Comparison of ENCODE assay signal across 27 cellular contexts in the genomic region with DNA sequence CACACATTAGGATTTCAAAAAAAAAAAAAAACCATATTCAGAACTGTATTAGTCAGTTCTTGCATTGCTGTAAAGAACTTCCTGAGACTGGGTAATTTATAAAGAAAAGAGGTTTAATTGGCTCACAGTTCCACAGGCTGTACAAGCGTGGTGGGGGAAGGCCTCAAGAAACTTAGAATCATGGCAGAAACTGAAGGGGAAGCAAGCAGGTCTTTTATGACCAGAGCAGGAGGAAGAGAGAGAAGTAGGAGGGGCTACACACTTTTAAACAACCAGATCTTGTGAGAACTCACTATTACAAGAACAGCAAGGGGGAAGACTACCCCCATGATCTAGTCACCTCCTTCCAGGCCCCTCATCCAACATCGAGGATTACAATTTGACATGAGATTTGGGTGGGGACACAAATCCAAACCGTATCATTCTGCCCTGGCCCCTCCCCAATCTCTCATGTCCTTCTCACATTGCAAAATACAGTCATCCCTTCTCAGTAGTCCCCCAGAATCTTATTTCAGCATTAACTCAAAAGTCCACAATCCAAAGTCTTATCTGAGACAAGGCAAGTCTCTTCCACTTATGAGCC. TPM values are rescaled to one million over a fixed set of nuclear protein-coding genes. Genes with fewer than 3 reads are reported as not detected.
A peak's percentile ranks its signal among the peaks of the same experiment; 100 is the strongest.
DNase-seq lines count a peak whose midpoint lies in the region; ATAC-seq, FAIRE-seq and TF ChIP-seq lines count a peak whose summit lies in the region.
"Had no signal": no experiment of that assay in that cellular context is flagged by ENCODE, and none has a peak within 500 bp of the region (broad histone marks: within the 10 kb centered on the region; RNA-seq: fewer than 3 reads in every experiment).

No MANE protein-coding gene starts in this region.

- no peak for TF ChIP-seq EP300 in K562 (IDR thresholded peaks at IDR 0.05; ENCODE audit: low read length)

- H4K20me1 ChIP-seq in OCI-LY3 (ENCODE audit: insufficient read depth, low read length): peaks cover 12% of the 10 kb centered on the region; the same call in 1 of the 2 replicates
- no peaks in the 10 kb centered on the region for H4K20me1 ChIP-seq in K562 (replicated peaks; ENCODE audit: control insufficient read depth, insufficient read depth, low read length)

- no peak for TF ChIP-seq RAD21 in K562 (CRISPR knock-in tag; conservative IDR thresholded peaks at IDR 0.05 in 1 of 2, IDR thresholded peaks at IDR 0.05 in 1 of 2)

- H3K4me1 ChIP-seq in OCI-LY3 (ENCODE audit: low read length): peaks cover 34% of the 10 kb centered on the region
- peaks cover 4% of the 10 kb centered on the region in 2 experiments; a peak in 1 of 5 replicates for H3K4me1 ChIP-seq in K562 (replicated peaks in 1 of 2; ENCODE audit: control insufficient read depth in 2 of 2, insufficient read depth in 2 of 2, low read length in 2 of 2)

- POLR2A ChIA-PET in K562 (lab: Yijun Ruan, JAX): interaction anchor here (0.6 to 0.8 kb wide), 2 partner anchors 172 to 751 kb away, joined by 3 read pairs; no protein-coding TSS in a partner anchor

- no peak for TF ChIP-seq CTCF in OCI-LY3 (IDR thresholded peaks at IDR 0.05; ENCODE audit: low read depth, low read length)
- no peak for TF ChIP-seq CTCF in K562 (IDR thresholded peaks at IDR 0.05 in 2 of 3, conservative IDR thresholded peaks at IDR 0.05 in 1 of 3; ENCODE audit: insufficient read depth in 2 of 3, low read depth in 1 of 3, low read length in 3 of 3)

- no peak for FAIRE-seq in K562 (lab: Jason Lieb, UNC)
- FAIRE-seq: H54 had no signal

- ATAC-seq in K562: no peak; the same call in 2 of the 3 replicates
- no peak for ATAC-seq in HG02981 (IDR thresholded peaks at IDR 0.05; ENCODE audit: unreplicated experiment)
- ATAC-seq: left colon had no signal

- CTCF ChIA-PET in K562 (lab: Yijun Ruan, JAX; ENCODE audit: low intra/inter-chr PET ratio): no interaction called here

- H3K4me3 ChIP-seq in OCI-LY3 (ENCODE audit: low read length) (no peak overlapping the region), K562 (no peak overlapping the region)
- H3K4me3 ChIP-seq: smooth muscle cell, upper lobe of right lung had no signal

- H3K79me2 ChIP-seq in OCI-LY3 (ENCODE audit: low read length) (peaks cover 82% of the 10 kb centered on the region), K562 (ENCODE audit: control insufficient read depth, insufficient read depth, low read length) (peaks cover 63% of the 10 kb centered on the region)

- DNase-seq in GF-D8 (lab: John Stamatoyannopoulos, UW) (peak; percentile 74), Kasumi-1 (lab: John Stamatoyannopoulos, UW) (peak; percentile 21 to 47), K562 (ENCODE audit: extremely low read depth in 1 of 4, low spot score in 3 of 4) (no peak), NCI-H146 (lab: John Stamatoyannopoulos, UW) (no peak), T-helper 9 cell (no peak), NCI-H2196 (lab: John Stamatoyannopoulos, UW; ENCODE audit: unreplicated experiment) (no peak)
- DNase-seq: ACHN; activated CD4-positive, alpha-beta T cell treated with anti-CD3 and anti-CD28 coated beads, Interleukin-2, amount 50 U/mL, for 48 hours; activated CD4-positive, CD25-positive, alpha-beta regulatory T cell; activated gamma-delta T cell treated with Interleukin-2 at 50 U/mL for 16 hours; COR-L47; DMS79; effector memory CD4-positive, alpha-beta T cell; erythroblast; foreskin fibroblast; left colon; NCI-H1417; NCI-H2081 treated with DMSO at 0.1 percent for 48 hours; NCI-H446 treated with DMSO at 0.1 percent for 48 hours; occipital lobe; SK-N-SH; stimulated activated CD4-positive, alpha-beta T cell treated with anti-CD3 and anti-CD28 coated beads, Interleukin-2, amount 100 ng/mL, for 24 hours; upper lobe of right lung had no signal

- H3K9ac ChIP-seq in OCI-LY3 (ENCODE audit: low read length) (no peak overlapping the region), K562 (ENCODE audit: insufficient read depth in 1 of 2, low read depth in 2 of 2, low read length in 2 of 2) (no peak overlapping the region)
- H3K9ac ChIP-seq: SK-N-SH had no signal

- H2AFZ ChIP-seq in OCI-LY3 (ENCODE audit: low read depth, low read length) (no peak overlapping the region), K562 (ENCODE audit: low read depth, low read length) (no peak overlapping the region)

- intact Hi-C loops in K562 (cut with micrococcal nuclease): loop anchor here (2.0 kb wide), 1 partner anchor 70 kb away; no protein-coding TSS in a partner anchor

- in situ Hi-C loops in K562 (cut with MboI): no loop called here

- WGBS in K562 (ENCODE audit: insufficient coverage, low coverage, missing lambda C conversion rate): 67% methylated on average over 3 of the region's 3 CpGs

- TF ChIP-seq POLR2A in K562 (conservative IDR thresholded peaks at IDR 0.05): no peak

- H3K27me3 ChIP-seq in OCI-LY3 (ENCODE audit: low read depth, low read length): no peaks in the 10 kb centered on the region
- no peaks in the 10 kb centered on the region for H3K27me3 ChIP-seq in K562 (ENCODE audit: control insufficient read depth in 2 of 2, insufficient read depth in 2 of 2, low read length in 2 of 2)
- H3K27me3 ChIP-seq: upper lobe of right lung had no signal

- H3K27ac ChIP-seq in OCI-LY3 (ENCODE audit: low read length) (peak overlapping the region; percentile 23; the same call in 1 of the 2 replicates), K562 (ENCODE audit: extremely low read depth, low read depth, low read length) (no peak overlapping the region)
- H3K27ac ChIP-seq: upper lobe of right lung had no signal

- no peaks in the 10 kb centered on the region for H3K9me3 ChIP-seq in OCI-LY3 (ENCODE audit: insufficient read depth, low read length)
- H3K9me3 ChIP-seq in K562 (replicated peaks; ENCODE audit: control insufficient read depth, insufficient read depth, low read depth, low read length): no peaks in the 10 kb centered on the region
- H3K9me3 ChIP-seq: SK-N-SH, upper lobe of right lung had no signal

- no peaks in the 10 kb centered on the region for H3K36me3 ChIP-seq in OCI-LY3 (replicated peaks; ENCODE audit: low read depth, low read length)
- H3K36me3 ChIP-seq in K562 (ENCODE audit: control insufficient read depth, insufficient read depth, low read length): no peaks in the 10 kb centered on the region
- H3K36me3 ChIP-seq: upper lobe of right lung had no signal

- no peaks in the 10 kb centered on the region for H3K9me1 ChIP-seq in K562 (ENCODE audit: control insufficient read depth, insufficient read depth, low read length)

- H3K4me2 ChIP-seq in OCI-LY3 (ENCODE audit: low read length) (0 out of 2 replicates have a peak overlapping the region, but pooled peaks have one; percentile 12), K562 (ENCODE audit: insufficient read depth, low read length) (no peak overlapping the region)
- H3K4me2 ChIP-seq: SK-N-SH, smooth muscle cell had no signal

- no TSS peak for BruUV-seq in K562 (replicated peaks; lab: Mats Ljungman, UMichigan)

TF ChIP-seq in K562, 482 proteins besides CTCF, POLR2A, EP300 and RAD21:
- TF ChIP-seq FOXM1 (IDR thresholded peaks at IDR 0.05; ENCODE audit: low read depth): 0 out of 2 replicates have a peak, but pooled peaks have one; percentile 37
- TF ChIP-seq FOXM1 (CRISPR knock-in tag; IDR thresholded peaks at IDR 0.05; ENCODE audit: low read depth): no peak
- no peak for TF ChIP-seq ZNF41 (CRISPR knock-in tag; conservative IDR thresholded peaks at IDR 0.05)
- TF ChIP-seq CC2D1A (IDR thresholded peaks at IDR 0.05): peak; percentile 62; the same call in 1 of the 2 replicates
- TF ChIP-seq SMAD2 (IDR thresholded peaks at IDR 0.05; ENCODE audit: low read depth, low read length): no peak
- TF ChIP-seq, protein P1, sequence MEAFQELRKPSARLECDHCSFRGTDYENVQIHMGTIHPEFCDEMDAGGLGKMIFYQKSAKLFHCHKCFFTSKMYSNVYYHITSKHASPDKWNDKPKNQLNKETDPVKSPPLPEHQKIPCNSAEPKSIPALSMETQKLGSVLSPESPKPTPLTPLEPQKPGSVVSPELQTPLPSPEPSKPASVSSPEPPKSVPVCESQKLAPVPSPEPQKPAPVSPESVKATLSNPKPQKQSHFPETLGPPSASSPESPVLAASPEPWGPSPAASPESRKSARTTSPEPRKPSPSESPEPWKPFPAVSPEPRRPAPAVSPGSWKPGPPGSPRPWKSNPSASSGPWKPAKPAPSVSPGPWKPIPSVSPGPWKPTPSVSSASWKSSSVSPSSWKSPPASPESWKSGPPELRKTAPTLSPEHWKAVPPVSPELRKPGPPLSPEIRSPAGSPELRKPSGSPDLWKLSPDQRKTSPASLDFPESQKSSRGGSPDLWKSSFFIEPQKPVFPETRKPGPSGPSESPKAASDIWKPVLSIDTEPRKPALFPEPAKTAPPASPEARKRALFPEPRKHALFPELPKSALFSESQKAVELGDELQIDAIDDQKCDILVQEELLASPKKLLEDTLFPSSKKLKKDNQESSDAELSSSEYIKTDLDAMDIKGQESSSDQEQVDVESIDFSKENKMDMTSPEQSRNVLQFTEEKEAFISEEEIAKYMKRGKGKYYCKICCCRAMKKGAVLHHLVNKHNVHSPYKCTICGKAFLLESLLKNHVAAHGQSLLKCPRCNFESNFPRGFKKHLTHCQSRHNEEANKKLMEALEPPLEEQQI (IDR thresholded peaks at IDR 0.05): peak; percentile 88
- TF ChIP-seq CBX1 (IDR thresholded peaks at IDR 0.05; ENCODE audit: low read depth): 0 out of 2 replicates have a peak, but pooled peaks have one; percentile 12
- TF ChIP-seq SMAD4 (CRISPR knock-in tag; conservative IDR thresholded peaks at IDR 0.05): no peak
- TF ChIP-seq ZNF444 (CRISPR knock-in tag; IDR thresholded peaks at IDR 0.05): no peak
- no peak for TF ChIP-seq CHD2 (IDR thresholded peaks at IDR 0.05; ENCODE audit: low read depth, low read length)

RNA-seq across cellular contexts. Expression of a gene that starts 51.8 kb away (rescaled TPM):
- 34.9 and 64.7 TPM in 2 replicates for total RNA-seq in K562 (2011; cell fraction: chromatin; rRNA removed; ENCODE audit: low replicate concordance)
- total RNA-seq in K562 (2011; cell fraction: nucleolus; rRNA removed): 9.8 and 13.7 TPM in 2 replicates
- 33.9 and 47.9 TPM in 2 replicates for total RNA-seq in K562 (2011; cell fraction: nucleoplasm; rRNA removed)
- total RNA-seq in K562 (2014; rRNA removed): 6.0 and 8.5 TPM in 2 replicates
- total RNA-seq in K562 (2014; rRNA removed; fragmentation: Illumina TruSeq; extraction: Trizol): 18.2 and 20.1 TPM in 2 replicates
- 14.4 and 14.9 TPM in 2 replicates for total RNA-seq in K562 (2015; rRNA removed; fragmentation: Illumina TruSeq; extraction: Trizol)
- 19.9 and 22.3 TPM in 2 replicates for total RNA-seq in K562 (2021)
- 13.6 and 14.2 TPM in 2 replicates for polyA plus RNA-seq in K562 (2011; rRNA removed)
- 13.0 and 21.3 TPM in 2 replicates for polyA plus RNA-seq in K562 (2011; cell fraction: cytosol; rRNA removed)
- 15.4 and 22.1 TPM in 2 replicates for polyA plus RNA-seq in K562 (2011; cell fraction: nucleus; rRNA removed)
- polyA plus RNA-seq in K562 (2012): 3.2 and 5.0 TPM in 2 replicates
- polyA plus RNA-seq in K562 (2014; fragmentation: Illumina TruSeq; extraction: Trizol): 7.9 and 8.2 TPM in 2 replicates
- polyA plus RNA-seq in K562 (2014; fragmentation: Nextera tagmentation; extraction: Ambion mirVana): 1 to 10 TPM; 2.6 to 6.0 TPM
- 5.9 and 8.8 TPM in 2 replicates for polyA plus RNA-seq in K562 (2014; rRNA removed)
- 33.3 and 39.0 TPM in 2 replicates for polyA minus RNA-seq in K562 (2011; rRNA and poly(A)+ RNA removed)
- 8.8 and 9.9 TPM in 2 replicates for polyA minus RNA-seq in K562 (2011; cell fraction: cytosol; rRNA and poly(A)+ RNA removed)
- polyA minus RNA-seq in K562 (2011; cell fraction: nucleus; rRNA and poly(A)+ RNA removed): 16.7 and 24.5 TPM in 2 replicates

Comparison
In these comparisons a context has a peak if more than half of its experiments do, and no peak if none do; other contexts are left out.
1. DNase-seq: peak in GF-D8 (single experiment) and Kasumi-1 (2 of 2); none in K562 (0 of 4), NCI-H146 (single experiment), T-helper 9 cell (single experiment) and NCI-H2196 (single experiment).